Comparison of ENCODE assay signal across 29 cellular contexts in the genomic region with DNA sequence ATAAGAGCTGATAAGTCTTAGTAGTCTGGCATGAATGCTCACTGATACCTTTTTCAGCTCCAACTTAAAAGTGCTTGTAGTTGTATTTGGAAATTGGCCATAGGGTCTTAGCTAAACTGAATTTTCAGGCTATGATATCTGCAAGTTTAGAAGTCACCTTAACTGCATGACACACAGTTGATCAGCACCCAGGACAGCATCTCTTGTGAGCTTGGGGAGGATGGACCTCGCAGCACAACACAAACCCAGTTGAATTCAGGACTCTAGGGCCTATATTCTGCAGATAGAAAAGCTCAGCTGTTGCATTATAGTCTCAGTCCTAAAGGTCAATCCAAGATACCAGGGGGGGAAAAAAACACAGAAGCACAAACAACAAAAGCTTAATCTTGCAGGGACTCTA.
DNase-seq lines count a peak whose midpoint lies in the region; ATAC-seq and TF ChIP-seq lines count a peak whose summit lies in the region.
"Had no signal": no experiment of that assay in that cellular context is flagged by ENCODE, and none has a peak within 500 bp of the region (broad histone marks: within the 10 kb centered on the region; RNA-seq: fewer than 3 reads in every experiment).

No MANE protein-coding gene starts in this region.

- TF ChIP-seq CTCF in right atrium auricular region (IDR thresholded peaks at IDR 0.05) (no peak), heart left ventricle (IDR thresholded peaks at IDR 0.05) (no peak), lower leg skin (IDR thresholded peaks at IDR 0.05) (no peak)

- ATAC-seq in heart left ventricle (no peak), SK-N-SH treated with all-trans-retinoic acid at 6 μM for 48 hours (peak; percentile 41; the same call in 2 of the 3 replicates), HG03039 (IDR thresholded peaks at IDR 0.05; ENCODE audit: unreplicated experiment) (no peak), HG02885 (IDR thresholded peaks at IDR 0.05; ENCODE audit: poor library complexity, unreplicated experiment) (no peak)
- ATAC-seq: body of pancreas, esophagus mucosa, foreskin keratinocyte, left ventricle myocardium superior, mucosa of descending colon had no signal

- H3K4me1 ChIP-seq in right atrium auricular region (no peaks in the 10 kb centered on the region), heart left ventricle (no peaks in the 10 kb centered on the region)
- H3K4me1 ChIP-seq: body of pancreas, foreskin keratinocyte, stomach, tibial nerve had no signal

- intact Hi-C loops in heart left ventricle (cut with DNase I) = no loop called here
- intact Hi-C loops in lower leg skin (cut with DNase I; ENCODE audit: low total_unique reads) = loop anchor here (2.0 kb wide), 1 partner anchor 245 kb away; no protein-coding TSS in a partner anchor

- no peaks in the 10 kb centered on the region for H3K36me3 ChIP-seq in right atrium auricular region
- H3K36me3 ChIP-seq in heart left ventricle = no peaks in the 10 kb centered on the region
- H3K36me3 ChIP-seq: stomach, tibial nerve had no signal

- DNase-seq in right atrium auricular region (ENCODE audit: low spot score) (peak; percentile 1), heart left ventricle (no peak), iPS-NIHi11 (ENCODE audit: low spot score) (peak; percentile 47), T-helper 9 cell (no peak), lower leg skin (ENCODE audit: low spot score in 2 of 2) (no peak)
- DNase-seq: activated CD4-positive, alpha-beta memory T cell treated with anti-CD3 and anti-CD28 coated beads for 36 hours; activated effector memory CD4-positive, alpha-beta T cell treated with Interleukin-2 at 50 U/mL for 16 hours; activated naive CD8-positive, alpha-beta T cell treated with anti-CD3 and anti-CD28 coated beads for 36 hours; body of pancreas; DMS79; effector memory CD4-positive, alpha-beta T cell; KBM-7; left ventricle myocardium superior; mucosa of descending colon; NCI-H1436 treated with DMSO at 0.1 percent for 48 hours; NCI-H2107; NCI-H446; OCI-M1; SHP77; stimulated activated CD8-positive, alpha-beta memory T cell treated with anti-CD3 and anti-CD28 coated beads, Interleukin-4, amount 100 ng/mL, for 48 hours; stomach; SW 1271 had no signal

- H3K27me3 ChIP-seq in right atrium auricular region = no peaks in the 10 kb centered on the region
- no peaks in the 10 kb centered on the region for H3K27me3 ChIP-seq in heart left ventricle
- H3K27me3 ChIP-seq: body of pancreas, foreskin keratinocyte, stomach, tibial nerve had no signal

- WGBS in heart left ventricle, 4 donors = 15 to 40% (median 24%) methylated on average over 1 of the region's 1 CpG
- 47 to 61% methylated on average over 1 of the region's 1 CpG for WGBS in lower leg skin, 2 donors

- H3K27ac ChIP-seq in right atrium auricular region (no peak overlapping the region), heart left ventricle (no peak overlapping the region)
- H3K27ac ChIP-seq: body of pancreas, foreskin keratinocyte, hepatocyte, stomach, tibial nerve had no signal

- H3K9me3 ChIP-seq in right atrium auricular region = no peaks in the 10 kb centered on the region
- H3K9me3 ChIP-seq in heart left ventricle = no peaks in the 10 kb centered on the region
- H3K9me3 ChIP-seq: body of pancreas, mucosa of descending colon, stomach, tibial nerve had no signal

- H3K4me3 ChIP-seq in right atrium auricular region (no peak overlapping the region), heart left ventricle (no peak overlapping the region), lower leg skin (ENCODE audit: low read depth, poor library complexity, severe bottlenecking) (no peak overlapping the region)
- H3K4me3 ChIP-seq: body of pancreas, hepatocyte, mucosa of descending colon, stomach, tibial nerve had no signal

- TF ChIP-seq POLR2A in heart left ventricle (IDR thresholded peaks at IDR 0.05) (no peak), lower leg skin (IDR thresholded peaks at IDR 0.05) (no peak)

TF ChIP-seq in SK-N-SH treated with all-trans-retinoic acid at 6 μM for 48 hours, 23 proteins besides CTCF, POLR2A, EP300 and RAD21:
- TF ChIP-seq, protein P1, sequence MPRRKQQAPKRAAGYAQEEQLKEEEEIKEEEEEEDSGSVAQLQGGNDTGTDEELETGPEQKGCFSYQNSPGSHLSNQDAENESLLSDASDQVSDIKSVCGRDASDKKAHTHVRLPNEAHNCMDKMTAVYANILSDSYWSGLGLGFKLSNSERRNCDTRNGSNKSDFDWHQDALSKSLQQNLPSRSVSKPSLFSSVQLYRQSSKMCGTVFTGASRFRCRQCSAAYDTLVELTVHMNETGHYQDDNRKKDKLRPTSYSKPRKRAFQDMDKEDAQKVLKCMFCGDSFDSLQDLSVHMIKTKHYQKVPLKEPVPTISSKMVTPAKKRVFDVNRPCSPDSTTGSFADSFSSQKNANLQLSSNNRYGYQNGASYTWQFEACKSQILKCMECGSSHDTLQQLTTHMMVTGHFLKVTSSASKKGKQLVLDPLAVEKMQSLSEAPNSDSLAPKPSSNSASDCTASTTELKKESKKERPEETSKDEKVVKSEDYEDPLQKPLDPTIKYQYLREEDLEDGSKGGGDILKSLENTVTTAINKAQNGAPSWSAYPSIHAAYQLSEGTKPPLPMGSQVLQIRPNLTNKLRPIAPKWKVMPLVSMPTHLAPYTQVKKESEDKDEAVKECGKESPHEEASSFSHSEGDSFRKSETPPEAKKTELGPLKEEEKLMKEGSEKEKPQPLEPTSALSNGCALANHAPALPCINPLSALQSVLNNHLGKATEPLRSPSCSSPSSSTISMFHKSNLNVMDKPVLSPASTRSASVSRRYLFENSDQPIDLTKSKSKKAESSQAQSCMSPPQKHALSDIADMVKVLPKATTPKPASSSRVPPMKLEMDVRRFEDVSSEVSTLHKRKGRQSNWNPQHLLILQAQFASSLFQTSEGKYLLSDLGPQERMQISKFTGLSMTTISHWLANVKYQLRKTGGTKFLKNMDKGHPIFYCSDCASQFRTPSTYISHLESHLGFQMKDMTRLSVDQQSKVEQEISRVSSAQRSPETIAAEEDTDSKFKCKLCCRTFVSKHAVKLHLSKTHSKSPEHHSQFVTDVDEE (CRISPR knock-in tag; IDR thresholded peaks at IDR 0.05) = no peak
- no peak for TF ChIP-seq ZNF8 (CRISPR knock-in tag; IDR thresholded peaks at IDR 0.05)
- no peak for TF ChIP-seq ESRRG (CRISPR knock-in tag; IDR thresholded peaks at IDR 0.05)
- TF ChIP-seq ISL1 (CRISPR knock-in tag; IDR thresholded peaks at IDR 0.05) = no peak
- TF ChIP-seq ZFP3 (CRISPR knock-in tag; IDR thresholded peaks at IDR 0.05) = no peak
- no peak for TF ChIP-seq RARB (CRISPR knock-in tag; IDR thresholded peaks at IDR 0.05)
- no peak for TF ChIP-seq BACH2 (CRISPR knock-in tag; IDR thresholded peaks at IDR 0.05; ENCODE audit: borderline replicate concordance)
- TF ChIP-seq, protein P2, sequence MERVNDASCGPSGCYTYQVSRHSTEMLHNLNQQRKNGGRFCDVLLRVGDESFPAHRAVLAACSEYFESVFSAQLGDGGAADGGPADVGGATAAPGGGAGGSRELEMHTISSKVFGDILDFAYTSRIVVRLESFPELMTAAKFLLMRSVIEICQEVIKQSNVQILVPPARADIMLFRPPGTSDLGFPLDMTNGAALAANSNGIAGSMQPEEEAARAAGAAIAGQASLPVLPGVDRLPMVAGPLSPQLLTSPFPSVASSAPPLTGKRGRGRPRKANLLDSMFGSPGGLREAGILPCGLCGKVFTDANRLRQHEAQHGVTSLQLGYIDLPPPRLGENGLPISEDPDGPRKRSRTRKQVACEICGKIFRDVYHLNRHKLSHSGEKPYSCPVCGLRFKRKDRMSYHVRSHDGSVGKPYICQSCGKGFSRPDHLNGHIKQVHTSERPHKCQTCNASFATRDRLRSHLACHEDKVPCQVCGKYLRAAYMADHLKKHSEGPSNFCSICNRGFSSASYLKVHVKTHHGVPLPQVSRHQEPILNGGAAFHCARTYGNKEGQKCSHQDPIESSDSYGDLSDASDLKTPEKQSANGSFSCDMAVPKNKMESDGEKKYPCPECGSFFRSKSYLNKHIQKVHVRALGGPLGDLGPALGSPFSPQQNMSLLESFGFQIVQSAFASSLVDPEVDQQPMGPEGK (CRISPR knock-in tag; IDR thresholded peaks at IDR 0.05; ENCODE audit: borderline replicate concordance) = no peak

Comparison
In these comparisons a context has a peak if more than half of its experiments do, and no peak if none do; other contexts are left out.
1. DNase-seq: peak in right atrium auricular region (single experiment) and iPS-NIHi11 (single experiment); none in heart left ventricle (0 of 5), T-helper 9 cell (single experiment) and lower leg skin (0 of 2).